In genomic region chr7:77563275-77563674, GRCh38 we compare ENCODE assay signal across 14 cellular contexts.
"Had no signal": no experiment of that assay in that cellular context is flagged by ENCODE, and none has a peak within 500 bp of the region (broad histone marks: within the 10 kb centered on the region; RNA-seq: fewer than 3 reads in every experiment).

No MANE protein-coding gene starts in this region.

- H3K4me3 Mint-ChIP-seq: activated B cell treated with CpG ODN at 0.5 μM for 24 hours; activated CD4-positive, alpha-beta T cell treated with anti-CD3 and anti-CD28 coated beads, Interleukin-2, amount 10 ng/mL, durations not matched to agents 24 days and 14 days; activated naive CD4-positive, alpha-beta T cell treated with anti-CD3 and anti-CD28 coated beads, Interleukin-2, amount 50 U/mL, for 24 hours; T-cell had no signal

- H2AFZ ChIP-seq: parathyroid adenoma had no signal

- H3K9ac ChIP-seq: parathyroid adenoma had no signal

- H3K9me3 Mint-ChIP-seq: activated B cell treated with CpG ODN at 0.5 μM for 24 hours; activated CD4-positive, alpha-beta T cell treated with anti-CD3 and anti-CD28 coated beads, Interleukin-2, amount 10 ng/mL, durations not matched to agents 24 days and 14 days; activated naive CD4-positive, alpha-beta T cell treated with anti-CD3 and anti-CD28 coated beads, Interleukin-2, amount 50 U/mL, for 24 hours; T-cell had no signal

- ATAC-seq: T-cell had no signal

- H3K27ac ChIP-seq: brain microvascular endothelial cell, parathyroid adenoma, skin epidermis, tibial artery had no signal

- H3K4me1 Mint-ChIP-seq: activated CD4-positive, alpha-beta T cell treated with anti-CD3 and anti-CD28 coated beads, Interleukin-2, amount 10 ng/mL, durations not matched to agents 24 days and 14 days had no signal

- DNase-seq: activated B cell treated with CpG ODN at 0.5 μM for 24 hours; activated CD4-positive, alpha-beta T cell treated with anti-CD3 and anti-CD28 coated beads, Interleukin-2, amount 10 ng/mL, durations not matched to agents 24 days and 14 days; activated effector memory CD4-positive, alpha-beta T cell treated with Interleukin-2 at 50 U/mL for 16 hours; amygdala; brain microvascular endothelial cell; glutamatergic neuron; retina; T-cell; T1000; tibial artery had no signal

- H3K36me3 ChIP-seq: brain microvascular endothelial cell, tibial artery had no signal

- H3K27me3 Mint-ChIP-seq: activated B cell treated with CpG ODN at 0.5 μM for 24 hours; activated CD4-positive, alpha-beta T cell treated with anti-CD3 and anti-CD28 coated beads, Interleukin-2, amount 10 ng/mL, durations not matched to agents 24 days and 14 days; activated naive CD4-positive, alpha-beta T cell treated with anti-CD3 and anti-CD28 coated beads, Interleukin-2, amount 50 U/mL, for 24 hours; T-cell had no signal

- H3K27ac Mint-ChIP-seq: activated B cell treated with CpG ODN at 0.5 μM for 24 hours; activated CD4-positive, alpha-beta T cell treated with anti-CD3 and anti-CD28 coated beads, Interleukin-2, amount 10 ng/mL, durations not matched to agents 24 days and 14 days; activated naive CD4-positive, alpha-beta T cell treated with anti-CD3 and anti-CD28 coated beads, Interleukin-2, amount 50 U/mL, for 24 hours; T-cell had no signal

- H3K9me3 ChIP-seq: tibial artery had no signal

- H3K4me1 ChIP-seq: parathyroid adenoma had no signal

- H3K4me3 ChIP-seq: lung, skin epidermis, tibial artery had no signal

- H3K27me3 ChIP-seq: brain microvascular endothelial cell, tibial artery had no signal
